Comparison of ENCODE assay signal across 1 cellular context in the genomic region with DNA sequence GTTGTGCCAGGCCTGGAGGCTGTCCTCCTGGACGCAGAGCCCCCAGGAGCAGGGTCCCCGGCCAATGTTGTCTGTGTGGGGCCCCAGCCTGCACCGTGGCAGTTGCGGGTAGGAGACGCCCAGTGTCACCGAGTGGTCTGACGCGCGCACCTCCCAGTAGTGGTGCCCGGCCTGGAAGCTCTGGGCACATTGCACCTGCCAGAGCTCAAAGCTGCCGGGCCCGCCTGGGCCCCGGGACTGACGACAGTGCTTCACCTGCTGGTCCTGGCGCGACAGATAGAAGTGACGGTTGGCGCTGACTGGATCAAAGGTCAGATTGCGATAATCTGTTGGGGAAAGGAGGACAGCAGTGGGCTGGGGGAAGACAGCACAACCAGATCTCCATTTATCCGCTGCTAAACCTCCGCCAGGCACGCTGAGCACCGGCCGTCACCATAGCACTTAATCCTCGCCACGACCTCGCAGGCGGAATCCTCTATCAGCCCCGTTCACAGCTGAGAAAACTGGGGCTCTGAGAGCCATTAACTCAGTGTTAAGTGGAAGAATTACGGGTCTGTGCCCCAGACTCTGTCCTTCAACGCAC.
A peak's percentile ranks its signal among the peaks of the same experiment; 100 is the strongest.
TF ChIP-seq lines count a peak whose summit lies in the region.

No MANE protein-coding gene starts in this region.

TF ChIP-seq in HepG2, 621 proteins besides CTCF, POLR2A, EP300 and RAD21 (continued from another document and continues in another):
- TF ChIP-seq, protein P1, sequence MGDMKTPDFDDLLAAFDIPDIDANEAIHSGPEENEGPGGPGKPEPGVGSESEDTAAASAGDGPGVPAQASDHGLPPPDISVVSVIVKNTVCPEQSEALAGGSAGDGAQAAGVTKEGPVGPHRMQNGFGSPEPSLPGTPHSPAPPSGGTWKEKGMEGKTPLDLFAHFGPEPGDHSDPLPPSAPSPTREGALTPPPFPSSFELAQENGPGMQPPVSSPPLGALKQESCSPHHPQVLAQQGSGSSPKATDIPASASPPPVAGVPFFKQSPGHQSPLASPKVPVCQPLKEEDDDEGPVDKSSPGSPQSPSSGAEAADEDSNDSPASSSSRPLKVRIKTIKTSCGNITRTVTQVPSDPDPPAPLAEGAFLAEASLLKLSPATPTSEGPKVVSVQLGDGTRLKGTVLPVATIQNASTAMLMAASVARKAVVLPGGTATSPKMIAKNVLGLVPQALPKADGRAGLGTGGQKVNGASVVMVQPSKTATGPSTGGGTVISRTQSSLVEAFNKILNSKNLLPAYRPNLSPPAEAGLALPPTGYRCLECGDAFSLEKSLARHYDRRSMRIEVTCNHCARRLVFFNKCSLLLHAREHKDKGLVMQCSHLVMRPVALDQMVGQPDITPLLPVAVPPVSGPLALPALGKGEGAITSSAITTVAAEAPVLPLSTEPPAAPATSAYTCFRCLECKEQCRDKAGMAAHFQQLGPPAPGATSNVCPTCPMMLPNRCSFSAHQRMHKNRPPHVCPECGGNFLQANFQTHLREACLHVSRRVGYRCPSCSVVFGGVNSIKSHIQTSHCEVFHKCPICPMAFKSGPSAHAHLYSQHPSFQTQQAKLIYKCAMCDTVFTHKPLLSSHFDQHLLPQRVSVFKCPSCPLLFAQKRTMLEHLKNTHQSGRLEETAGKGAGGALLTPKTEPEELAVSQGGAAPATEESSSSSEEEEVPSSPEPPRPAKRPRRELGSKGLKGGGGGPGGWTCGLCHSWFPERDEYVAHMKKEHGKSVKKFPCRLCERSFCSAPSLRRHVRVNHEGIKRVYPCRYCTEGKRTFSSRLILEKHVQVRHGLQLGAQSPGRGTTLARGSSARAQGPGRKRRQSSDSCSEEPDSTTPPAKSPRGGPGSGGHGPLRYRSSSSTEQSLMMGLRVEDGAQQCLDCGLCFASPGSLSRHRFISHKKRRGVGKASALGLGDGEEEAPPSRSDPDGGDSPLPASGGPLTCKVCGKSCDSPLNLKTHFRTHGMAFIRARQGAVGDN (CRISPR knock-in tag; IDR thresholded peaks at IDR 0.05), result no peak
- TF ChIP-seq ZNF564 (CRISPR knock-in tag; IDR thresholded peaks at IDR 0.05) (no peak), REL (CRISPR knock-in tag; conservative IDR thresholded peaks at IDR 0.05) (no peak), SIN3B (IDR thresholded peaks at IDR 0.05; ENCODE audit: low read length) (no peak), TCF12 (IDR thresholded peaks at IDR 0.05) (no peak), TCF12 (CRISPR knock-in tag; IDR thresholded peaks at IDR 0.05) (peak; percentile 25; the same call in 1 of the 2 replicates), ZIK1 (CRISPR knock-in tag; IDR thresholded peaks at IDR 0.05; ENCODE audit: borderline replicate concordance, low read depth) (no peak), CBX2 (IDR thresholded peaks at IDR 0.05; ENCODE audit: low read depth, low read length) (no peak), CBX2 (CRISPR knock-in tag; IDR thresholded peaks at IDR 0.05; ENCODE audit: low read depth) (no peak), ZNF589 (CRISPR knock-in tag; conservative IDR thresholded peaks at IDR 0.05) (peak; percentile 21; the same call in 1 of the 2 replicates), CHD4 (IDR thresholded peaks at IDR 0.05; ENCODE audit: borderline replicate concordance, low read length) (no peak), ZC3H4 (CRISPR knock-in tag; IDR thresholded peaks at IDR 0.05; ENCODE audit: borderline replicate concordance) (no peak), NFATC3 (CRISPR knock-in tag; IDR thresholded peaks at IDR 0.05) (no peak), ETV5 (CRISPR knock-in tag; IDR thresholded peaks at IDR 0.05; ENCODE audit: borderline replicate concordance) (no peak), ZNF253 (CRISPR knock-in tag; IDR thresholded peaks at IDR 0.05; ENCODE audit: borderline replicate concordance) (no peak), ZNF496 (CRISPR knock-in tag; IDR thresholded peaks at IDR 0.05; ENCODE audit: insufficient replicate concordance) (no peak), ZNF619 (CRISPR knock-in tag; IDR thresholded peaks at IDR 0.05) (no peak), TCF7 (IDR thresholded peaks at IDR 0.05; ENCODE audit: low read depth) (no peak), PAF1 (CRISPR knock-in tag; IDR thresholded peaks at IDR 0.05) (no peak), HIVEP1 (CRISPR knock-in tag; IDR thresholded peaks at IDR 0.05) (no peak; the same call in 1 of the 2 replicates), ZNF501 (CRISPR knock-in tag; IDR thresholded peaks at IDR 0.05) (no peak; the same call in 1 of the 2 replicates), HOXA3 (CRISPR knock-in tag; IDR thresholded peaks at IDR 0.05) (peak; percentile 88), JUNB (CRISPR knock-in tag; IDR thresholded peaks at IDR 0.05; ENCODE audit: borderline replicate concordance) (0 out of 2 replicates have a peak, but pooled peaks have one; percentile 37), MAF1 (CRISPR knock-in tag; IDR thresholded peaks at IDR 0.05; ENCODE audit: borderline replicate concordance) (no peak), KDM1A (CRISPR knock-in tag; IDR thresholded peaks at IDR 0.05) (no peak), CEBPG (CRISPR knock-in tag; IDR thresholded peaks at IDR 0.05) (0 out of 2 replicates have a peak, but pooled peaks have one; percentile 22), TBP (CRISPR knock-in tag; IDR thresholded peaks at IDR 0.05) (no peak), MED1 (CRISPR knock-in tag; IDR thresholded peaks at IDR 0.05) (no peak), KAT8 (CRISPR knock-in tag; IDR thresholded peaks at IDR 0.05) (no peak), HNRNPK (IDR thresholded peaks at IDR 0.05; ENCODE audit: low read depth, low read length, poor library complexity, severe bottlenecking) (no peak), FOXP1 (IDR thresholded peaks at IDR 0.05) (no peak), FOXP1 (CRISPR knock-in tag; IDR thresholded peaks at IDR 0.05) (no peak), ZNF510 (CRISPR knock-in tag; IDR thresholded peaks at IDR 0.05; ENCODE audit: low read depth) (no peak), AHR (CRISPR knock-in tag; IDR thresholded peaks at IDR 0.05) (no peak), ZNF7 (CRISPR knock-in tag; IDR thresholded peaks at IDR 0.05) (no peak)
- TF ChIP-seq, protein P2, sequence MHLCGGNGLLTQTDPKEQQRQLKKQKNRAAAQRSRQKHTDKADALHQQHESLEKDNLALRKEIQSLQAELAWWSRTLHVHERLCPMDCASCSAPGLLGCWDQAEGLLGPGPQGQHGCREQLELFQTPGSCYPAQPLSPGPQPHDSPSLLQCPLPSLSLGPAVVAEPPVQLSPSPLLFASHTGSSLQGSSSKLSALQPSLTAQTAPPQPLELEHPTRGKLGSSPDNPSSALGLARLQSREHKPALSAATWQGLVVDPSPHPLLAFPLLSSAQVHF (CRISPR knock-in tag; IDR thresholded peaks at IDR 0.05), result 0 out of 2 replicates have a peak, but pooled peaks have one; percentile 50
- TF ChIP-seq, protein P3, sequence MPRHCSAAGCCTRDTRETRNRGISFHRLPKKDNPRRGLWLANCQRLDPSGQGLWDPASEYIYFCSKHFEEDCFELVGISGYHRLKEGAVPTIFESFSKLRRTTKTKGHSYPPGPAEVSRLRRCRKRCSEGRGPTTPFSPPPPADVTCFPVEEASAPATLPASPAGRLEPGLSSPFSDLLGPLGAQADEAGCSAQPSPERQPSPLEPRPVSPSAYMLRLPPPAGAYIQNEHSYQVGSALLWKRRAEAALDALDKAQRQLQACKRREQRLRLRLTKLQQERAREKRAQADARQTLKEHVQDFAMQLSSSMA (CRISPR knock-in tag; IDR thresholded peaks at IDR 0.05), result no peak
- TF ChIP-seq, protein P4, sequence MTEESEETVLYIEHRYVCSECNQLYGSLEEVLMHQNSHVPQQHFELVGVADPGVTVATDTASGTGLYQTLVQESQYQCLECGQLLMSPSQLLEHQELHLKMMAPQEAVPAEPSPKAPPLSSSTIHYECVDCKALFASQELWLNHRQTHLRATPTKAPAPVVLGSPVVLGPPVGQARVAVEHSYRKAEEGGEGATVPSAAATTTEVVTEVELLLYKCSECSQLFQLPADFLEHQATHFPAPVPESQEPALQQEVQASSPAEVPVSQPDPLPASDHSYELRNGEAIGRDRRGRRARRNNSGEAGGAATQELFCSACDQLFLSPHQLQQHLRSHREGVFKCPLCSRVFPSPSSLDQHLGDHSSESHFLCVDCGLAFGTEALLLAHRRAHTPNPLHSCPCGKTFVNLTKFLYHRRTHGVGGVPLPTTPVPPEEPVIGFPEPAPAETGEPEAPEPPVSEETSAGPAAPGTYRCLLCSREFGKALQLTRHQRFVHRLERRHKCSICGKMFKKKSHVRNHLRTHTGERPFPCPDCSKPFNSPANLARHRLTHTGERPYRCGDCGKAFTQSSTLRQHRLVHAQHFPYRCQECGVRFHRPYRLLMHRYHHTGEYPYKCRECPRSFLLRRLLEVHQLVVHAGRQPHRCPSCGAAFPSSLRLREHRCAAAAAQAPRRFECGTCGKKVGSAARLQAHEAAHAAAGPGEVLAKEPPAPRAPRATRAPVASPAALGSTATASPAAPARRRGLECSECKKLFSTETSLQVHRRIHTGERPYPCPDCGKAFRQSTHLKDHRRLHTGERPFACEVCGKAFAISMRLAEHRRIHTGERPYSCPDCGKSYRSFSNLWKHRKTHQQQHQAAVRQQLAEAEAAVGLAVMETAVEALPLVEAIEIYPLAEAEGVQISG (CRISPR knock-in tag; IDR thresholded peaks at IDR 0.05), result no peak
- TF ChIP-seq, protein P5, sequence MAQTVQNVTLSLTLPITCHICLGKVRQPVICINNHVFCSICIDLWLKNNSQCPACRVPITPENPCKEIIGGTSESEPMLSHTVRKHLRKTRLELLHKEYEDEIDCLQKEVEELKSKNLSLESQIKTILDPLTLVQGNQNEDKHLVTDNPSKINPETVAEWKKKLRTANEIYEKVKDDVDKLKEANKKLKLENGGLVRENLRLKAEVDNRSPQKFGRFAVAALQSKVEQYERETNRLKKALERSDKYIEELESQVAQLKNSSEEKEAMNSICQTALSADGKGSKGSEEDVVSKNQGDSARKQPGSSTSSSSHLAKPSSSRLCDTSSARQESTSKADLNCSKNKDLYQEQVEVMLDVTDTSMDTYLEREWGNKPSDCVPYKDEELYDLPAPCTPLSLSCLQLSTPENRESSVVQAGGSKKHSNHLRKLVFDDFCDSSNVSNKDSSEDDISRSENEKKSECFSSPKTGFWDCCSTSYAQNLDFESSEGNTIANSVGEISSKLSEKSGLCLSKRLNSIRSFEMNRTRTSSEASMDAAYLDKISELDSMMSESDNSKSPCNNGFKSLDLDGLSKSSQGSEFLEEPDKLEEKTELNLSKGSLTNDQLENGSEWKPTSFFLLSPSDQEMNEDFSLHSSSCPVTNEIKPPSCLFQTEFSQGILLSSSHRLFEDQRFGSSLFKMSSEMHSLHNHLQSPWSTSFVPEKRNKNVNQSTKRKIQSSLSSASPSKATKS (CRISPR knock-in tag; IDR thresholded peaks at IDR 0.05), result no peak
- TF ChIP-seq, protein P6, sequence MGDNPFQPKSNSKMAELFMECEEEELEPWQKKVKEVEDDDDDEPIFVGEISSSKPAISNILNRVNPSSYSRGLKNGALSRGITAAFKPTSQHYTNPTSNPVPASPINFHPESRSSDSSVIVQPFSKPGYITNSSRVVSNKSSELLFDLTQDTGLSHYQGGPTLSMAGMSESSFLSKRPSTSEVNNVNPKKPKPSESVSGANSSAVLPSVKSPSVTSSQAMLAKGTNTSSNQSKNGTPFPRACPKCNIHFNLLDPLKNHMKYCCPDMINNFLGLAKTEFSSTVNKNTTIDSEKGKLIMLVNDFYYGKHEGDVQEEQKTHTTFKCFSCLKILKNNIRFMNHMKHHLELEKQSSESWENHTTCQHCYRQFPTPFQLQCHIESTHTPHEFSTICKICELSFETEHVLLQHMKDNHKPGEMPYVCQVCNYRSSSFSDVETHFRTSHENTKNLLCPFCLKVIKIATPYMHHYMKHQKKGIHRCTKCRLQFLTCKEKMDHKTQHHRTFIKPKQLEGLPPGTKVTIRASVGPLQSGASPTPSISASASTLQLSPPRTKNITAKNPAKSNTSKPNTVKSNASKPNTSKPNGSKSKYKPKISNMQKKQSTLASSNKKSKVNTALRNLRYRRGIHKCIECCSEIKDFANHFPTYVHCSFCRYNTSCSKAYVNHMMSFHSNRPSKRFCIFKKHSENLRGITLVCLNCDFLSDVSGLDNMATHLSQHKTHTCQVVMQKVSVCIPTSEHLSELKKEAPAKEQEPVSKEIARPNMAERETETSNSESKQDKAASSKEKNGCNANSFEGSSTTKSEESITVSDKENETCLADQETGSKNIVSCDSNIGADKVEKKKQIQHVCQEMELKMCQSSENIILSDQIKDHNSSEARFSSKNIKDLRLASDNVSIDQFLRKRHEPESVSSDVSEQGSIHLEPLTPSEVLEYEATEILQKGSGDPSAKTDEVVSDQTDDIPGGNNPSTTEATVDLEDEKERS (CRISPR knock-in tag; IDR thresholded peaks at IDR 0.05), result no peak
- TF ChIP-seq, protein P7, sequence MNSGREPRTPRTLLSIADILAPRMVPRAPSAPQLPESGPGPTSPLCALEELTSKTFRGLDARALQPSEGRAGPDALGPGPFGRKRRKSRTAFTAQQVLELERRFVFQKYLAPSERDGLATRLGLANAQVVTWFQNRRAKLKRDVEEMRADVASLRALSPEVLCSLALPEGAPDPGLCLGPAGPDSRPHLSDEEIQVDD (CRISPR knock-in tag; IDR thresholded peaks at IDR 0.05; ENCODE audit: borderline replicate concordance), result no peak
- TF ChIP-seq, protein P8, sequence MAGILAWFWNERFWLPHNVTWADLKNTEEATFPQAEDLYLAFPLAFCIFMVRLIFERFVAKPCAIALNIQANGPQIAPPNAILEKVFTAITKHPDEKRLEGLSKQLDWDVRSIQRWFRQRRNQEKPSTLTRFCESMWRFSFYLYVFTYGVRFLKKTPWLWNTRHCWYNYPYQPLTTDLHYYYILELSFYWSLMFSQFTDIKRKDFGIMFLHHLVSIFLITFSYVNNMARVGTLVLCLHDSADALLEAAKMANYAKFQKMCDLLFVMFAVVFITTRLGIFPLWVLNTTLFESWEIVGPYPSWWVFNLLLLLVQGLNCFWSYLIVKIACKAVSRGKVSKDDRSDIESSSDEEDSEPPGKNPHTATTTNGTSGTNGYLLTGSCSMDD (CRISPR knock-in tag; IDR thresholded peaks at IDR 0.05), result no peak
- TF ChIP-seq, protein P9, sequence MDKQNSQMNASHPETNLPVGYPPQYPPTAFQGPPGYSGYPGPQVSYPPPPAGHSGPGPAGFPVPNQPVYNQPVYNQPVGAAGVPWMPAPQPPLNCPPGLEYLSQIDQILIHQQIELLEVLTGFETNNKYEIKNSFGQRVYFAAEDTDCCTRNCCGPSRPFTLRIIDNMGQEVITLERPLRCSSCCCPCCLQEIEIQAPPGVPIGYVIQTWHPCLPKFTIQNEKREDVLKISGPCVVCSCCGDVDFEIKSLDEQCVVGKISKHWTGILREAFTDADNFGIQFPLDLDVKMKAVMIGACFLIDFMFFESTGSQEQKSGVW (CRISPR knock-in tag; IDR thresholded peaks at IDR 0.05; ENCODE audit: borderline replicate concordance), result peak; percentile 37; the same call in 1 of the 2 replicates
- TF ChIP-seq, protein P10, sequence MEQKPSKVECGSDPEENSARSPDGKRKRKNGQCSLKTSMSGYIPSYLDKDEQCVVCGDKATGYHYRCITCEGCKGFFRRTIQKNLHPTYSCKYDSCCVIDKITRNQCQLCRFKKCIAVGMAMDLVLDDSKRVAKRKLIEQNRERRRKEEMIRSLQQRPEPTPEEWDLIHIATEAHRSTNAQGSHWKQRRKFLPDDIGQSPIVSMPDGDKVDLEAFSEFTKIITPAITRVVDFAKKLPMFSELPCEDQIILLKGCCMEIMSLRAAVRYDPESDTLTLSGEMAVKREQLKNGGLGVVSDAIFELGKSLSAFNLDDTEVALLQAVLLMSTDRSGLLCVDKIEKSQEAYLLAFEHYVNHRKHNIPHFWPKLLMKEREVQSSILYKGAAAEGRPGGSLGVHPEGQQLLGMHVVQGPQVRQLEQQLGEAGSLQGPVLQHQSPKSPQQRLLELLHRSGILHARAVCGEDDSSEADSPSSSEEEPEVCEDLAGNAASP (CRISPR knock-in tag; IDR thresholded peaks at IDR 0.05; ENCODE audit: borderline replicate concordance), result no peak
